Comparison of ENCODE assay signal across 29 cellular contexts in genomic region chr7:11196143-11196542, GRCh38.
"Had no signal": no experiment of that assay in that cellular context is flagged by ENCODE, and none has a peak within 500 bp of the region (broad histone marks: within the 10 kb centered on the region; RNA-seq: fewer than 3 reads in every experiment).

No MANE protein-coding gene starts in this region.

- H3K4me3 Mint-ChIP-seq: activated CD4-positive, alpha-beta T cell treated with anti-CD3 and anti-CD28 coated beads, Interleukin-2, amount 10 ng/mL, durations not matched to agents 24 days and 14 days; activated CD8-positive, alpha-beta memory T cell treated with anti-CD3 and anti-CD28 coated beads, Interleukin-2, amount 10 ng/mL, durations not matched to agents 7 days and 5 days; activated naive CD8-positive, alpha-beta T cell treated with anti-CD3 and anti-CD28 coated beads, Interleukin-2, amount 50 U/mL, for 24 hours; activated T-cell treated with anti-CD3 and anti-CD28 coated beads, Interleukin-2, amount 50 U/mL, for 4 hours; T-helper 1 cell treated with Interleukin-12 subunit alpha and Interleukin-12 subunit beta and Interleukin-4 antibody, amounts not matched to agents 30 μg/mL and 1 μg/mL, for 36 hours; WTC11 had no signal

- H3K36me3 ChIP-seq: brain microvascular endothelial cell, cardiac muscle cell, SJSA1 had no signal

- ATAC-seq: activated CD8-positive, alpha-beta memory T cell treated with anti-CD3 and anti-CD28 coated beads, Interleukin-2, amount 10 ng/mL, durations not matched to agents 7 days and 5 days; activated naive CD4-positive, alpha-beta T cell treated with anti-CD3 and anti-CD28 coated beads, Interleukin-2, amount 50 U/mL, for 72 hours; activated naive CD8-positive, alpha-beta T cell treated with anti-CD3 and anti-CD28 coated beads, Interleukin-2, amount 50 U/mL, for 24 hours; activated T-cell treated with anti-CD3 and anti-CD28 coated beads, Interleukin-2, amount 50 U/mL, for 4 hours; PC-3; WTC11 had no signal

- H3K4me1 ChIP-seq: SJSA1 had no signal

- H3K27ac ChIP-seq: brain microvascular endothelial cell, cardiac muscle cell, SJSA1 had no signal

- H3K4me3 ChIP-seq: cardiac muscle cell, SJSA1 had no signal

- H3K36me3 Mint-ChIP-seq: activated CD8-positive, alpha-beta memory T cell treated with anti-CD3 and anti-CD28 coated beads, Interleukin-2, amount 10 ng/mL, durations not matched to agents 7 days and 5 days; activated naive CD4-positive, alpha-beta T cell treated with anti-CD3 and anti-CD28 coated beads, Interleukin-2, amount 50 U/mL, for 72 hours; WTC11 had no signal

- H3K9me3 ChIP-seq: SJSA1 had no signal

- FAIRE-seq: astrocyte, RCC 7860 had no signal

- DNase-seq: activated CD4-positive, alpha-beta T cell treated with anti-CD3 and anti-CD28 coated beads, Interleukin-2, amount 10 ng/mL, durations not matched to agents 24 days and 14 days; activated CD4-positive, alpha-beta T cell treated with anti-CD3 and anti-CD28 coated beads, Interleukin-2, amount 50 U/mL, for 48 hours; activated CD4-positive, CD25-positive, alpha-beta regulatory T cell treated with anti-CD3 and anti-CD28 coated beads, Interleukin-2, amount 50 U/mL, for 72 hours; activated CD8-positive, alpha-beta memory T cell treated with anti-CD3 and anti-CD28 coated beads, Interleukin-2, amount 10 ng/mL, durations not matched to agents 7 days and 5 days; activated effector memory CD4-positive, alpha-beta T cell treated with anti-CD3 and anti-CD28 coated beads, Interleukin-2, amount 50 U/mL, for 16 hours; activated naive CD4-positive, alpha-beta T cell treated with Interleukin-2 at 50 U/mL for 16 hours; activated naive CD8-positive, alpha-beta T cell treated with anti-CD3 and anti-CD28 coated beads, Interleukin-2, amount 50 U/mL, for 24 hours; activated T-cell treated with anti-CD3 and anti-CD28 coated beads, Interleukin-2, amount 50 U/mL, for 4 hours; amygdala; brain microvascular endothelial cell; KBM-7; NCI-H1092; NCI-H1417; NCI-H1694; NCI-H2029; NCI-H2107; NCI-H345; NCI-H510A; NCI-H526 treated with DMSO at 0.1 percent for 48 hours; PC-3; SHP77; T-helper 9 cell had no signal

- H3K9me3 Mint-ChIP-seq: activated CD4-positive, alpha-beta T cell treated with anti-CD3 and anti-CD28 coated beads, Interleukin-2, amount 10 ng/mL, durations not matched to agents 24 days and 14 days; activated naive CD4-positive, alpha-beta T cell treated with anti-CD3 and anti-CD28 coated beads, Interleukin-2, amount 50 U/mL, for 72 hours; activated naive CD8-positive, alpha-beta T cell treated with anti-CD3 and anti-CD28 coated beads, Interleukin-2, amount 50 U/mL, for 24 hours; activated T-cell treated with anti-CD3 and anti-CD28 coated beads, Interleukin-2, amount 50 U/mL, for 4 hours; T-helper 1 cell treated with Interleukin-12 subunit alpha and Interleukin-12 subunit beta and Interleukin-4 antibody, amounts not matched to agents 30 μg/mL and 1 μg/mL, for 36 hours; WTC11 had no signal

- H3K27me3 ChIP-seq: brain microvascular endothelial cell, cardiac muscle cell, SJSA1 had no signal

- H3K27ac Mint-ChIP-seq: activated CD4-positive, alpha-beta T cell treated with anti-CD3 and anti-CD28 coated beads, Interleukin-2, amount 10 ng/mL, durations not matched to agents 24 days and 14 days; activated CD8-positive, alpha-beta memory T cell treated with anti-CD3 and anti-CD28 coated beads, Interleukin-2, amount 10 ng/mL, durations not matched to agents 7 days and 5 days; activated naive CD4-positive, alpha-beta T cell treated with anti-CD3 and anti-CD28 coated beads, Interleukin-2, amount 50 U/mL, for 72 hours; activated naive CD8-positive, alpha-beta T cell treated with anti-CD3 and anti-CD28 coated beads, Interleukin-2, amount 50 U/mL, for 24 hours; T-helper 1 cell treated with Interleukin-12 subunit alpha and Interleukin-12 subunit beta and Interleukin-4 antibody, amounts not matched to agents 30 μg/mL and 1 μg/mL, for 36 hours; WTC11 had no signal
